In the genomic region with DNA sequence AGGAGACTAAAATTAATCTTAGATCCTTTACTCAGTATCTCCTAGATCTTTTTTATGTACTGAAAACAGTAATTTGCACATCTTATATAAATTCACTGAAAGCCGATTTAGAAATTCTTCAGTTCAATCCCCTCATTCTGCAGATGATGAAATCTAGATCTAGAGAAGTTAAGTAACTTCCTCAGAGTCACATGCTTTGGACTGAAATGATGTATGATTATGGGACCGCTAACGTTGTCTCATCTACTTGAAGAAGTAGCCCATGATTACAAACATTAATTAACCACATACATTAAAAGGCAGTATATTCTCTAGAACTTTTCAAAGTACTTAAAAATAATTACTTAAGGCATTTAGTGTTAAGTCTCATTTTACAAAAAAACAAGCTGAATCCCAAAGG, we compare ENCODE assay signal across 11 cellular contexts. TPM values are rescaled to one million over a fixed set of nuclear protein-coding genes. Genes with fewer than 3 reads are reported as not detected.
DNase-seq lines count a peak whose midpoint lies in the region; ATAC-seq and TF ChIP-seq lines count a peak whose summit lies in the region.
"Had no signal": no experiment of that assay in that cellular context is flagged by ENCODE, and none has a peak within 500 bp of the region (broad histone marks: within the 10 kb centered on the region; RNA-seq: fewer than 3 reads in every experiment).

No MANE protein-coding gene starts in this region.

- no peak for TF ChIP-seq POLR2A in Peyer's patch (IDR thresholded peaks at IDR 0.05)

- H3K4me1 Mint-ChIP-seq in Calu3 (ENCODE audit: low read depth, unreplicated experiment): peaks cover 41% of the 10 kb centered on the region

- H3K36me3 ChIP-seq in Peyer's patch (peaks cover 0 to 9% (median 0%) of the 10 kb centered on the region in 3 donors), duodenal mucosa (ENCODE audit: control insufficient read depth in 1 of 2, insufficient read depth in 2 of 2, low read length in 2 of 2) (peaks cover 3 to 5% of the 10 kb centered on the region in 2 donors), psoas muscle (ENCODE audit: insufficient read depth in 1 of 2, low read depth in 1 of 2) (no peaks in the 10 kb centered on the region), HAP-1 (replicated peaks) (no peaks in the 10 kb centered on the region)
- H3K36me3 ChIP-seq: ovary had no signal

- peaks cover 10% of the 10 kb centered on the region for H3K36me3 Mint-ChIP-seq in Calu3 (ENCODE audit: insufficient read depth, unreplicated experiment)

- H3K4me3 ChIP-seq in GM08714 (ENCODE audit: low read length) (peak overlapping the region; percentile 65; the same call in 1 of the 2 replicates), Peyer's patch (peak overlapping the region; percentile 20 to 36 (median 35)), duodenal mucosa (ENCODE audit: low read depth in 1 of 2, low read length in 2 of 2) (peak overlapping the region; percentile 29 to 54), psoas muscle (peak overlapping the region; percentile 44), HAP-1 (no peak overlapping the region)
- H3K4me3 ChIP-seq: cardiac muscle cell had no signal

- 69 to 75% (median 73%) methylated on average over 3 of the region's 3 CpGs for WGBS in psoas muscle, 3 donors

- intact Hi-C loops in psoas muscle (cut with DNase I): no loop called here
- intact Hi-C loops in Calu3 (cut with micrococcal nuclease; ENCODE audit: unreplicated experiment): no loop called here

- no peaks in the 10 kb centered on the region for H3K27me3 ChIP-seq in Peyer's patch
- no peaks in the 10 kb centered on the region for H3K27me3 ChIP-seq in duodenal mucosa (ENCODE audit: control insufficient read depth in 1 of 2, insufficient read depth in 2 of 2, low read length in 2 of 2)
- no peaks in the 10 kb centered on the region for H3K27me3 ChIP-seq in psoas muscle (ENCODE audit: insufficient read depth in 3 of 3, low read length in 2 of 3)
- H3K27me3 ChIP-seq in HAP-1 (ENCODE audit: low read depth): no peaks in the 10 kb centered on the region
- H3K27me3 ChIP-seq: cardiac muscle cell, ovary had no signal

- DNase-seq in Peyer's patch (no peak), psoas muscle (no peak), Calu3 (no peak), HAP-1 (ENCODE audit: low spot score in 2 of 2) (no peak), activated gamma-delta T cell (lab: John Stamatoyannopoulos, UW) (no peak), AG20443 (ENCODE audit: low spot score) (no peak)
- DNase-seq: ovary, RPMI8226 had no signal

- H3K9ac ChIP-seq in duodenal mucosa (ENCODE audit: low read depth in 1 of 2, low read length in 2 of 2): peak overlapping the region in 1 of 2 donors; percentile 69

- H3K9me3 ChIP-seq in Peyer's patch (no peaks in the 10 kb centered on the region), duodenal mucosa (ENCODE audit: control insufficient read depth in 1 of 2, low read length in 2 of 2) (no peaks in the 10 kb centered on the region), psoas muscle (no peaks in the 10 kb centered on the region), HAP-1 (no peaks in the 10 kb centered on the region)
- H3K9me3 ChIP-seq: ovary had no signal

- H3K27ac ChIP-seq in Peyer's patch (peak overlapping the region; percentile 73 to 83 (median 78)), duodenal mucosa (ENCODE audit: low read depth, low read length) (peak overlapping the region; percentile 22), psoas muscle (peak overlapping the region; percentile 61)
- H3K27ac ChIP-seq: cardiac muscle cell had no signal

- CTCF ChIA-PET in Calu3 (lab: Charles Lee): interaction anchor here (0.6 kb wide), 1 partner anchor 67 kb away, joined by 4 read pairs; no protein-coding TSS in a partner anchor

- no peak overlapping the region for H3K27ac Mint-ChIP-seq in Calu3 (ENCODE audit: unreplicated experiment)

- no peak overlapping the region for H3K4me3 Mint-ChIP-seq in Calu3 (ENCODE audit: low read depth, unreplicated experiment)

- in situ Hi-C loops in HAP-1 (cut with MboI; ENCODE audit: low sequenced_read_pairs): no loop called here

- peaks cover 0 to 46% (median 10%) of the 10 kb centered on the region in 4 donors for H3K4me1 ChIP-seq in Peyer's patch
- peaks cover 37 to 56% of the 10 kb centered on the region in 2 donors for H3K4me1 ChIP-seq in duodenal mucosa (ENCODE audit: control insufficient read depth in 1 of 2, insufficient read depth in 2 of 2, low read length in 2 of 2)
- H3K4me1 ChIP-seq in psoas muscle: peaks cover 46% of the 10 kb centered on the region
- H3K4me1 ChIP-seq in HAP-1: no peaks in the 10 kb centered on the region

- no peaks in the 10 kb centered on the region for H3K27me3 Mint-ChIP-seq in Calu3 (ENCODE audit: unreplicated experiment)

- no peak for TF ChIP-seq CTCF in Peyer's patch (IDR thresholded peaks at IDR 0.05)
- TF ChIP-seq CTCF in psoas muscle (IDR thresholded peaks at IDR 0.05): no peak
- TF ChIP-seq CTCF in Calu3 (IDR thresholded peaks at IDR 0.05; ENCODE audit: unreplicated experiment): no peak

- BruUV-seq in Calu3 (replicated peaks; lab: Mats Ljungman, UMichigan): no TSS peak

- no peaks in the 10 kb centered on the region for H3K9me3 Mint-ChIP-seq in Calu3 (ENCODE audit: low read depth, unreplicated experiment)

- ATAC-seq in psoas muscle: peak in 1 of 4 donors; percentile 49

RNA-seq across cellular contexts. Expression of gene ELF1, which starts 37.8 kb away (rescaled TPM):
- total RNA-seq in Peyer's patch: 100 to 1,000 TPM in 2 of 4 donors, 10 to 100 TPM in 2; 77.7 to 145 (median 106) TPM
- 10 to 100 TPM; 20.5 to 25.9 (median 22.6) TPM for total RNA-seq in psoas muscle
- 10 to 100 TPM in 2 of 3 donors, 1 to 10 TPM in 1; 7.3 to 28.6 (median 13.0) TPM for polyA plus RNA-seq in psoas muscle
- 63.4 and 63.5 TPM in 2 replicates for total RNA-seq in Calu3 (2022)

Comparison
In these comparisons a context has a peak if more than half of its experiments do, and no peak if none do; other contexts are left out.
1. H3K27ac ChIP-seq: peak in every context shown above with its lines; median percentile 78 in Peyer's patch; 61 in psoas muscle; 22 in duodenal mucosa.